In genomic region chr11:67318239-67318555, GRCh38 we compare ENCODE assay signal across 8 cellular contexts. TPM values are rescaled to one million over a fixed set of nuclear protein-coding genes. Genes with fewer than 3 reads are reported as not detected.
DNase-seq lines count a peak whose midpoint lies in the region; ATAC-seq and TF ChIP-seq lines count a peak whose summit lies in the region.

No MANE protein-coding gene starts in this region.

- no peak overlapping the region for H3K14ac ChIP-seq in neuronal stem cell (ENCODE audit: low read length)

- H2BK12ac ChIP-seq in neuronal stem cell (ENCODE audit: low read length) = no peak overlapping the region

- peak overlapping the region; percentile 81 for H3K4me3 Mint-ChIP-seq in endodermal cell

- no peak overlapping the region for H2AK5ac ChIP-seq in neuronal stem cell (ENCODE audit: low read depth, low read length)

- H3K27me3 Mint-ChIP-seq in endodermal cell (ENCODE audit: insufficient read depth) = peaks cover 28% of the 10 kb centered on the region

- H4K91ac ChIP-seq in neuronal stem cell (ENCODE audit: low read depth, low read length, poor library complexity) = no peak overlapping the region

- no peak overlapping the region for H3K27ac Mint-ChIP-seq in endodermal cell

- H3K27ac ChIP-seq in endodermal cell (ENCODE audit: low read depth, low read length) = no peak overlapping the region
- no peak overlapping the region for H3K27ac ChIP-seq in neuronal stem cell (replicated peaks; ENCODE audit: low read length)

- H3K4me1 ChIP-seq in ES-I3 (ENCODE audit: insufficient read depth, low read length) (no peaks in the 10 kb centered on the region), endodermal cell (ENCODE audit: control insufficient read depth, insufficient read depth, low read length) (no peaks in the 10 kb centered on the region), neuronal stem cell (ENCODE audit: control insufficient read depth in 2 of 2, insufficient read depth in 1 of 2, low read depth in 1 of 2, low read length in 2 of 2) (peaks cover 5 to 6% of the 10 kb centered on the region in 2 donors)

- no peak overlapping the region for H2BK120ac ChIP-seq in neuronal stem cell (ENCODE audit: low read depth, low read length)

- H2BK5ac ChIP-seq in neuronal stem cell (ENCODE audit: low read length) = peak overlapping the region; percentile 59

- DNase-seq in NB4 (ENCODE audit: low read depth) (no peak), endodermal cell (no peak), neuronal stem cell (ENCODE audit: low spot score) (no peak), AG20443 (ENCODE audit: low spot score) (no peak)
- no peak for DNase-seq in stimulated activated CD4-positive, alpha-beta T cell treated with anti-CD3 and anti-CD28 coated beads, Interleukin-15, amount 100 ng/mL, for 24 hours

- H3K4me3 ChIP-seq in NB4 (ENCODE audit: low read depth, low read length) (peak overlapping the region; percentile 77), endodermal cell (ENCODE audit: low read length) (peak overlapping the region; percentile 90), neuronal stem cell (ENCODE audit: low read length in 2 of 2) (peak overlapping the region; percentile 88 to 90)

- ATAC-seq in HG03135 (IDR thresholded peaks at IDR 0.05; ENCODE audit: unreplicated experiment) (no peak), GM18873 (IDR thresholded peaks at IDR 0.05; ENCODE audit: low FRiP score, unreplicated experiment) (no peak)

- 1 to 17% methylated on average over 11 to 14 of the region's 14 CpGs for WGBS in endodermal cell (ENCODE audit: insufficient coverage in 1 of 2, insufficient read length in 1 of 2), 2 experiments
- no CpG with 5 or more reads among the region's 14 CpGs for WGBS in neuronal stem cell (ENCODE audit: extremely low coverage in 2 of 2, insufficient read length in 2 of 2, insufficient replicate concordance in 1 of 2), 2 donors

- no peak overlapping the region for H3K4ac ChIP-seq in neuronal stem cell (ENCODE audit: low read length)

- no peaks in the 10 kb centered on the region for H3K9me3 ChIP-seq in ES-I3 (ENCODE audit: control insufficient read depth, insufficient read depth, low read length)
- no peaks in the 10 kb centered on the region for H3K9me3 ChIP-seq in endodermal cell (ENCODE audit: control insufficient read depth, low read length)
- no peaks in the 10 kb centered on the region for H3K9me3 ChIP-seq in neuronal stem cell (replicated peaks in 1 of 2; ENCODE audit: control insufficient read depth in 2 of 2, insufficient read depth in 1 of 2, low read depth in 1 of 2, low read length in 2 of 2)

- H3K36me3 Mint-ChIP-seq in endodermal cell (ENCODE audit: low read depth) = no peaks in the 10 kb centered on the region

- H2AFZ ChIP-seq in neuronal stem cell (ENCODE audit: low read length) = peak overlapping the region; percentile 98

- H3K79me1 ChIP-seq in neuronal stem cell (ENCODE audit: low read depth, low read length) = no peaks in the 10 kb centered on the region

- no peaks in the 10 kb centered on the region for H3K9me3 Mint-ChIP-seq in endodermal cell

- H2BK15ac ChIP-seq in neuronal stem cell (ENCODE audit: low read length) = no peak overlapping the region

- peaks cover 5% of the 10 kb centered on the region for H3K4me1 Mint-ChIP-seq in endodermal cell

- no peak overlapping the region for H4K8ac ChIP-seq in neuronal stem cell (ENCODE audit: low read depth, low read length)

- peaks cover 26% of the 10 kb centered on the region for H3K27me3 ChIP-seq in endodermal cell (ENCODE audit: control insufficient read depth, insufficient read depth, low read length, poor library complexity, severe bottlenecking)
- H3K27me3 ChIP-seq in neuronal stem cell (ENCODE audit: control insufficient read depth in 3 of 3, insufficient read depth in 3 of 3, low read depth in 1 of 3, low read length in 3 of 3) = peaks cover 0 to 9% (median 0%) of the 10 kb centered on the region in 3 experiments

- H3K18ac ChIP-seq in neuronal stem cell (ENCODE audit: low read length) = peak overlapping the region; percentile 90

- TF ChIP-seq POLR2A in NB4 (IDR thresholded peaks at IDR 0.05; ENCODE audit: extremely low read depth, insufficient read length) = no peak

- TF ChIP-seq CTCF in NB4 (IDR thresholded peaks at IDR 0.05; ENCODE audit: low read depth, low read length) = no peak
- TF ChIP-seq CTCF in endodermal cell (conservative IDR thresholded peaks at IDR 0.05) = no peak

- H3K9ac ChIP-seq in ES-I3 (ENCODE audit: low read depth, low read length) (peak overlapping the region; percentile 85; the same call in 1 of the 2 replicates), endodermal cell (ENCODE audit: extremely low read depth, low read length, poor library complexity, severe bottlenecking) (peak overlapping the region; percentile 67), neuronal stem cell (ENCODE audit: low read depth, low read length, poor library complexity) (peak overlapping the region; percentile 88)

- H3K36me3 ChIP-seq in ES-I3 (ENCODE audit: insufficient read depth, low read length) (no peaks in the 10 kb centered on the region), endodermal cell (ENCODE audit: control insufficient read depth, insufficient read depth, low read length) (no peaks in the 10 kb centered on the region), neuronal stem cell (replicated peaks in 1 of 2; ENCODE audit: control insufficient read depth in 2 of 2, insufficient read depth in 2 of 2, low read length in 2 of 2) (peaks cover 0 to 1% of the 10 kb centered on the region in 2 donors)

- H3K4me2 ChIP-seq in neuronal stem cell (ENCODE audit: insufficient read depth, low read length, poor library complexity, severe bottlenecking) = peak overlapping the region; percentile 92

- H3K23ac ChIP-seq in neuronal stem cell (ENCODE audit: low read depth, low read length, poor library complexity) = peak overlapping the region; percentile 92

RNA-seq across cellular contexts. Expression of gene SSH3, which starts 14.9 kb away (rescaled TPM):
- total RNA-seq in endodermal cell = 10 to 100 TPM; 39.1 to 44.4 TPM
- 22.0 TPM for polyA plus RNA-seq in endodermal cell (2013, experiment 1 of 2)
- polyA plus RNA-seq in endodermal cell (2013, experiment 2 of 2) = 16.0 TPM
- 28.5 TPM for polyA plus RNA-seq in neuronal stem cell (2013, experiment 1 of 2)
- 34.0 TPM for polyA plus RNA-seq in neuronal stem cell (2013, experiment 2 of 2)

RNA-seq across cellular contexts. Expression of gene ANKRD13D, which starts 29.1 kb away (rescaled TPM):
- total RNA-seq in endodermal cell = 10 to 100 TPM; 56.6 to 58.6 TPM
- polyA plus RNA-seq in endodermal cell (2013, experiment 1 of 2) = 30.0 TPM
- polyA plus RNA-seq in endodermal cell (2013, experiment 2 of 2) = 27.5 TPM
- polyA plus RNA-seq in neuronal stem cell (2013, experiment 1 of 2) = 23.9 TPM
- 22.5 TPM for polyA plus RNA-seq in neuronal stem cell (2013, experiment 2 of 2)

RNA-seq across cellular contexts. Expression of gene POLD4, which starts 35.1 kb away (rescaled TPM):
- 10 to 100 TPM; 40.7 to 47.6 TPM for total RNA-seq in endodermal cell
- 24.3 TPM for polyA plus RNA-seq in endodermal cell (2013, experiment 1 of 2)
- 30.1 TPM for polyA plus RNA-seq in endodermal cell (2013, experiment 2 of 2)
- 11.9 TPM for polyA plus RNA-seq in neuronal stem cell (2013, experiment 1 of 2)
- polyA plus RNA-seq in neuronal stem cell (2013, experiment 2 of 2) = 10.9 TPM

RNA-seq across cellular contexts. Expression of gene GRK2, which starts 51.9 kb away (rescaled TPM):
- 10 to 100 TPM; 58.0 to 61.7 TPM for total RNA-seq in endodermal cell
- polyA plus RNA-seq in endodermal cell (2013, experiment 1 of 2) = 43.5 TPM
- 39.5 TPM for polyA plus RNA-seq in endodermal cell (2013, experiment 2 of 2)
- 33.4 TPM for polyA plus RNA-seq in neuronal stem cell (2013, experiment 1 of 2)
- polyA plus RNA-seq in neuronal stem cell (2013, experiment 2 of 2) = 33.1 TPM

RNA-seq across cellular contexts. Expression of gene CLCF1, which starts 55.2 kb away (rescaled TPM):
- 1 to 10 TPM; 3.6 to 4.8 TPM for total RNA-seq in endodermal cell
- polyA plus RNA-seq in endodermal cell (2013, experiment 1 of 2) = 2.4 TPM
- polyA plus RNA-seq in endodermal cell (2013, experiment 2 of 2) = 2.6 TPM
- 3.4 TPM for polyA plus RNA-seq in neuronal stem cell (2013, experiment 1 of 2)
- polyA plus RNA-seq in neuronal stem cell (2013, experiment 2 of 2) = 3.3 TPM
